Comparison of ENCODE assay signal across 2 cellular contexts in the genomic region with DNA sequence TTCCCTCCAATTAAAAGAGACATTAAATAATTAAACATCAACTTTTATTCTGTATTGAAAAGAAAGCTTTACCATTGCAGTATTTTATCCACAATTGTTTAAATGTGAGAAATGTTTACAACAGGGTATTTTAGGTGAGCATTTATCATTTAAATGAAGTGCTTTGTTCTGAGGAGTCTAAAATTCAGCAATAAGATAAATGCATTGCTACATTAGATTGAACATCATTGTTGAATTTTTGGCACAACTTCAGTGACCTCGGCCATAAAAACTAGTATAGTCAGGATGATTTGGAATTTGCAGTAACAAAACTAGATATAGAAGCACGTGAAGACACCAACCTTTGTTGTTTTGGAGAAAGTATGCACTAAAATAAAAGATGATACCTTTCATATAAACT.
TF ChIP-seq lines count a peak whose summit lies in the region.

No MANE protein-coding gene starts in this region.

TF ChIP-seq in liver, 16 proteins besides CTCF, POLR2A, EP300 and RAD21:
- TF ChIP-seq, protein P1, sequence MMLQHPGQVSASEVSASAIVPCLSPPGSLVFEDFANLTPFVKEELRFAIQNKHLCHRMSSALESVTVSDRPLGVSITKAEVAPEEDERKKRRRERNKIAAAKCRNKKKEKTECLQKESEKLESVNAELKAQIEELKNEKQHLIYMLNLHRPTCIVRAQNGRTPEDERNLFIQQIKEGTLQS (IDR thresholded peaks at IDR 0.05): no peak
- TF ChIP-seq, protein P2, sequence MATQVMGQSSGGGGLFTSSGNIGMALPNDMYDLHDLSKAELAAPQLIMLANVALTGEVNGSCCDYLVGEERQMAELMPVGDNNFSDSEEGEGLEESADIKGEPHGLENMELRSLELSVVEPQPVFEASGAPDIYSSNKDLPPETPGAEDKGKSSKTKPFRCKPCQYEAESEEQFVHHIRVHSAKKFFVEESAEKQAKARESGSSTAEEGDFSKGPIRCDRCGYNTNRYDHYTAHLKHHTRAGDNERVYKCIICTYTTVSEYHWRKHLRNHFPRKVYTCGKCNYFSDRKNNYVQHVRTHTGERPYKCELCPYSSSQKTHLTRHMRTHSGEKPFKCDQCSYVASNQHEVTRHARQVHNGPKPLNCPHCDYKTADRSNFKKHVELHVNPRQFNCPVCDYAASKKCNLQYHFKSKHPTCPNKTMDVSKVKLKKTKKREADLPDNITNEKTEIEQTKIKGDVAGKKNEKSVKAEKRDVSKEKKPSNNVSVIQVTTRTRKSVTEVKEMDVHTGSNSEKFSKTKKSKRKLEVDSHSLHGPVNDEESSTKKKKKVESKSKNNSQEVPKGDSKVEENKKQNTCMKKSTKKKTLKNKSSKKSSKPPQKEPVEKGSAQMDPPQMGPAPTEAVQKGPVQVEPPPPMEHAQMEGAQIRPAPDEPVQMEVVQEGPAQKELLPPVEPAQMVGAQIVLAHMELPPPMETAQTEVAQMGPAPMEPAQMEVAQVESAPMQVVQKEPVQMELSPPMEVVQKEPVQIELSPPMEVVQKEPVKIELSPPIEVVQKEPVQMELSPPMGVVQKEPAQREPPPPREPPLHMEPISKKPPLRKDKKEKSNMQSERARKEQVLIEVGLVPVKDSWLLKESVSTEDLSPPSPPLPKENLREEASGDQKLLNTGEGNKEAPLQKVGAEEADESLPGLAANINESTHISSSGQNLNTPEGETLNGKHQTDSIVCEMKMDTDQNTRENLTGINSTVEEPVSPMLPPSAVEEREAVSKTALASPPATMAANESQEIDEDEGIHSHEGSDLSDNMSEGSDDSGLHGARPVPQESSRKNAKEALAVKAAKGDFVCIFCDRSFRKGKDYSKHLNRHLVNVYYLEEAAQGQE (IDR thresholded peaks at IDR 0.05): no peak
- TF ChIP-seq GABPA (IDR thresholded peaks at IDR 0.05 in 1 of 2, conservative IDR thresholded peaks at IDR 0.05 in 1 of 2) (no peak), FOXA2 (IDR thresholded peaks at IDR 0.05) (no peak), JUND (IDR thresholded peaks at IDR 0.05) (no peak), FOXA1 (IDR thresholded peaks at IDR 0.05) (no peak), NR2F2 (IDR thresholded peaks at IDR 0.05) (no peak), EGR1 (IDR thresholded peaks at IDR 0.05; ENCODE audit: low read depth in 2 of 2) (no peak), SP1 (IDR thresholded peaks at IDR 0.05) (no peak), HNF4G (IDR thresholded peaks at IDR 0.05) (no peak), HNF4A (conservative IDR thresholded peaks at IDR 0.05) (no peak), TAF1 (conservative IDR thresholded peaks at IDR 0.05) (no peak), YY1 (IDR thresholded peaks at IDR 0.05) (no peak), RXRA (IDR thresholded peaks at IDR 0.05) (no peak)
- TF ChIP-seq, protein P3, sequence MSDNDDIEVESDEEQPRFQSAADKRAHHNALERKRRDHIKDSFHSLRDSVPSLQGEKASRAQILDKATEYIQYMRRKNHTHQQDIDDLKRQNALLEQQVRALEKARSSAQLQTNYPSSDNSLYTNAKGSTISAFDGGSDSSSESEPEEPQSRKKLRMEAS (IDR thresholded peaks at IDR 0.05): no peak
- TF ChIP-seq, protein P4, sequence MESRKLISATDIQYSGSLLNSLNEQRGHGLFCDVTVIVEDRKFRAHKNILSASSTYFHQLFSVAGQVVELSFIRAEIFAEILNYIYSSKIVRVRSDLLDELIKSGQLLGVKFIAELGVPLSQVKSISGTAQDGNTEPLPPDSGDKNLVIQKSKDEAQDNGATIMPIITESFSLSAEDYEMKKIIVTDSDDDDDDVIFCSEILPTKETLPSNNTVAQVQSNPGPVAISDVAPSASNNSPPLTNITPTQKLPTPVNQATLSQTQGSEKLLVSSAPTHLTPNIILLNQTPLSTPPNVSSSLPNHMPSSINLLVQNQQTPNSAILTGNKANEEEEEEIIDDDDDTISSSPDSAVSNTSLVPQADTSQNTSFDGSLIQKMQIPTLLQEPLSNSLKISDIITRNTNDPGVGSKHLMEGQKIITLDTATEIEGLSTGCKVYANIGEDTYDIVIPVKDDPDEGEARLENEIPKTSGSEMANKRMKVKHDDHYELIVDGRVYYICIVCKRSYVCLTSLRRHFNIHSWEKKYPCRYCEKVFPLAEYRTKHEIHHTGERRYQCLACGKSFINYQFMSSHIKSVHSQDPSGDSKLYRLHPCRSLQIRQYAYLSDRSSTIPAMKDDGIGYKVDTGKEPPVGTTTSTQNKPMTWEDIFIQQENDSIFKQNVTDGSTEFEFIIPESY (IDR thresholded peaks at IDR 0.05): no peak

TF ChIP-seq in HepG2, 621 proteins besides CTCF, POLR2A, EP300 and RAD21:
- TF ChIP-seq ZNF282 (IDR thresholded peaks at IDR 0.05; ENCODE audit: partially characterized antibody): no peak
- no peak for TF ChIP-seq SCMH1 (CRISPR knock-in tag; IDR thresholded peaks at IDR 0.05; ENCODE audit: borderline replicate concordance)
- TF ChIP-seq, protein P5, sequence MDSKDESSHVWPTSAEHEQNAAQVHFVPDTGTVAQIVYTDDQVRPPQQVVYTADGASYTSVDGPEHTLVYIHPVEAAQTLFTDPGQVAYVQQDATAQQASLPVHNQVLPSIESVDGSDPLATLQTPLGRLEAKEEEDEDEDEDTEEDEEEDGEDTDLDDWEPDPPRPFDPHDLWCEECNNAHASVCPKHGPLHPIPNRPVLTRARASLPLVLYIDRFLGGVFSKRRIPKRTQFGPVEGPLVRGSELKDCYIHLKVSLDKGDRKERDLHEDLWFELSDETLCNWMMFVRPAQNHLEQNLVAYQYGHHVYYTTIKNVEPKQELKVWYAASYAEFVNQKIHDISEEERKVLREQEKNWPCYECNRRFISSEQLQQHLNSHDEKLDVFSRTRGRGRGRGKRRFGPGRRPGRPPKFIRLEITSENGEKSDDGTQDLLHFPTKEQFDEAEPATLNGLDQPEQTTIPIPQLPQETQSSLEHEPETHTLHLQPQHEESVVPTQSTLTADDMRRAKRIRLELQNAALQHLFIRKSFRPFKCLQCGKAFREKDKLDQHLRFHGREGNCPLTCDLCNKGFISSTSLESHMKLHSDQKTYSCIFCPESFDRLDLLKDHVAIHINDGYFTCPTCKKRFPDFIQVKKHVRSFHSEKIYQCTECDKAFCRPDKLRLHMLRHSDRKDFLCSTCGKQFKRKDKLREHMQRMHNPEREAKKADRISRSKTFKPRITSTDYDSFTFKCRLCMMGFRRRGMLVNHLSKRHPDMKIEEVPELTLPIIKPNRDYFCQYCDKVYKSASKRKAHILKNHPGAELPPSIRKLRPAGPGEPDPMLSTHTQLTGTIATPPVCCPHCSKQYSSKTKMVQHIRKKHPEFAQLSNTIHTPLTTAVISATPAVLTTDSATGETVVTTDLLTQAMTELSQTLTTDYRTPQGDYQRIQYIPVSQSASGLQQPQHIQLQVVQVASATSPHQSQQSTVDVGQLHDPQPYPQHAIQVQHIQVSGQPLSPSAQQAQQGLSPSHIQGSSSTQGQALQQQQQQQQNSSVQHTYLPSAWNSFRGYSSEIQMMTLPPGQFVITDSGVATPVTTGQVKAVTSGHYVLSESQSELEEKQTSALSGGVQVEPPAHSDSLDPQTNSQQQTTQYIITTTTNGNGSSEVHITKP (CRISPR knock-in tag; IDR thresholded peaks at IDR 0.05; ENCODE audit: low read depth): no peak
- TF ChIP-seq CEBPG (CRISPR knock-in tag; IDR thresholded peaks at IDR 0.05): no peak
- no peak for TF ChIP-seq ZNF749 (CRISPR knock-in tag; IDR thresholded peaks at IDR 0.05; ENCODE audit: borderline replicate concordance)
- no peak for TF ChIP-seq TMF1 (CRISPR knock-in tag; IDR thresholded peaks at IDR 0.05; ENCODE audit: low read depth)
- no peak for TF ChIP-seq NR3C1 (CRISPR knock-in tag; IDR thresholded peaks at IDR 0.05)
- TF ChIP-seq ESRRA (CRISPR knock-in tag; IDR thresholded peaks at IDR 0.05; ENCODE audit: low read depth): no peak
- no peak for TF ChIP-seq GTF3A (CRISPR knock-in tag; conservative IDR thresholded peaks at IDR 0.05)
